ENCODE assay signal across 22 cellular contexts in genomic region chr17:14123579-14124278, GRCh38. TPM values are rescaled to one million over a fixed set of nuclear protein-coding genes. Genes with fewer than 3 reads are reported as not detected.
DNase-seq lines count a peak whose midpoint lies in the region; ATAC-seq and TF ChIP-seq lines count a peak whose summit lies in the region.
"Had no signal": no experiment of that assay in that cellular context is flagged by ENCODE, and none has a peak within 500 bp of the region (broad histone marks: within the 10 kb centered on the region; RNA-seq: fewer than 3 reads in every experiment).

No MANE protein-coding gene starts in this region.

- H3K4me1 Mint-ChIP-seq in T-helper 2 cell treated with Interferon-gamma antibody and Interleukin-4, amounts not matched to agents 5 μg/mL and 100 μg/mL, for 36 hours (ENCODE audit: low read depth), result peaks cover 59% of the 10 kb centered on the region

- no peaks in the 10 kb centered on the region for H3K27me3 Mint-ChIP-seq in T-helper 2 cell treated with Interferon-gamma antibody and Interleukin-4, amounts not matched to agents 5 μg/mL and 100 μg/mL, for 36 hours (ENCODE audit: low read depth)
- H3K27me3 Mint-ChIP-seq: activated naive CD8-positive, alpha-beta T cell treated with anti-CD3 and anti-CD28 coated beads, Interleukin-2, amount 50 U/mL, for 24 hours; activated T-cell treated with anti-CD3 and anti-CD28 coated beads, Interleukin-2, amount 50 U/mL, for 24 hours had no signal

- H3K9me3 ChIP-seq in mucosa of descending colon, result no peaks in the 10 kb centered on the region
- H3K9me3 ChIP-seq: MG63, Peyer's patch had no signal

- peak; percentile 72 for DNase-seq in NCI-H2107 treated with DMSO at 0.1 percent for 48 hours (lab: John Stamatoyannopoulos, UW; ENCODE audit: unreplicated experiment)
- no peak for DNase-seq in NCI-H2107 (lab: John Stamatoyannopoulos, UW)
- DNase-seq in T-helper 2 cell treated with Interferon-gamma antibody and Interleukin-4, amounts not matched to agents 5 μg/mL and 100 μg/mL, for 36 hours (ENCODE audit: low spot score), result no peak
- no peak for DNase-seq in mucosa of descending colon
- no peak for DNase-seq in mesenteric fat pad (ENCODE audit: low spot score)
- no peak for DNase-seq in ecto neural progenitor cell (ENCODE audit: low spot score)
- no peak for DNase-seq in activated CD8-positive, alpha-beta memory T cell treated with anti-CD3 and anti-CD28 coated beads for 24 hours
- DNase-seq: activated CD4-positive, alpha-beta T cell treated with anti-CD3 and anti-CD28 coated beads, Interleukin-2, amount 50 U/mL, for 4 hours; activated naive CD8-positive, alpha-beta T cell treated with anti-CD3 and anti-CD28 coated beads, Interleukin-2, amount 50 U/mL, for 24 hours; activated T-cell treated with anti-CD3 and anti-CD28 coated beads, Interleukin-2, amount 50 U/mL, for 24 hours; head of caudate nucleus; MG63; NCI-H2029 treated with DMSO at 0.1 percent for 48 hours; NCI-H774; nephron progenitor cell; Peyer's patch; stimulated activated naive CD8-positive, alpha-beta T cell treated with anti-CD3 and anti-CD28 coated beads, Interleukin-15, Interleukin-2, amounts not matched to agents 100 U/mL and 50 U/mL, for 24 hours; trophoblast cell had no signal

- no peaks in the 10 kb centered on the region for H3K36me3 ChIP-seq in mucosa of descending colon (ENCODE audit: low read depth)
- H3K36me3 ChIP-seq: cardiac muscle cell, MG63, Peyer's patch had no signal

- peak overlapping the region; percentile 39 for H3K4me3 Mint-ChIP-seq in T-helper 2 cell treated with Interferon-gamma antibody and Interleukin-4, amounts not matched to agents 5 μg/mL and 100 μg/mL, for 36 hours
- H3K4me3 Mint-ChIP-seq: activated naive CD8-positive, alpha-beta T cell treated with anti-CD3 and anti-CD28 coated beads, Interleukin-2, amount 50 U/mL, for 24 hours; activated T-cell treated with anti-CD3 and anti-CD28 coated beads, Interleukin-2, amount 50 U/mL, for 24 hours; CD14-positive monocyte; nephron progenitor cell had no signal

- peak overlapping the region; percentile 29 for H3K27ac Mint-ChIP-seq in T-helper 2 cell treated with Interferon-gamma antibody and Interleukin-4, amounts not matched to agents 5 μg/mL and 100 μg/mL, for 36 hours
- H3K27ac Mint-ChIP-seq: activated naive CD8-positive, alpha-beta T cell treated with anti-CD3 and anti-CD28 coated beads, Interleukin-2, amount 50 U/mL, for 24 hours; activated T-cell treated with anti-CD3 and anti-CD28 coated beads, Interleukin-2, amount 50 U/mL, for 24 hours; CD14-positive monocyte had no signal

- ATAC-seq in GM19351 (IDR thresholded peaks at IDR 0.05; ENCODE audit: unreplicated experiment), result peak; percentile 48
- peak; percentile 18 for ATAC-seq in mucosa of descending colon
- ATAC-seq: activated naive CD8-positive, alpha-beta T cell treated with anti-CD3 and anti-CD28 coated beads, Interleukin-2, amount 50 U/mL, for 24 hours; esophagus mucosa; stimulated activated naive CD8-positive, alpha-beta T cell treated with anti-CD3 and anti-CD28 coated beads, Interleukin-15, Interleukin-2, amounts not matched to agents 100 U/mL and 50 U/mL, for 24 hours had no signal

- H3K4me1 ChIP-seq in mucosa of descending colon (ENCODE audit: low read depth), result no peaks in the 10 kb centered on the region

- peaks cover 35% of the 10 kb centered on the region for H3K36me3 Mint-ChIP-seq in T-helper 2 cell treated with Interferon-gamma antibody and Interleukin-4, amounts not matched to agents 5 μg/mL and 100 μg/mL, for 36 hours (ENCODE audit: low read depth)

- no peak overlapping the region for H3K4me3 ChIP-seq in mucosa of descending colon
- H3K4me3 ChIP-seq: cardiac muscle cell, MG63, Peyer's patch had no signal

- TF ChIP-seq CTCF in mucosa of descending colon (IDR thresholded peaks at IDR 0.05), result no peak

- intact Hi-C loops in mucosa of descending colon (cut with DNase I, micrococcal nuclease), result no loop called here

- peaks cover 10% of the 10 kb centered on the region for H3K9me3 Mint-ChIP-seq in T-helper 2 cell treated with Interferon-gamma antibody and Interleukin-4, amounts not matched to agents 5 μg/mL and 100 μg/mL, for 36 hours
- H3K9me3 Mint-ChIP-seq: CD14-positive monocyte, nephron progenitor cell had no signal

RNA-seq across cellular contexts. Expression of gene COX10, which starts 54.4 kb away (rescaled TPM):
- total RNA-seq in mucosa of descending colon (10 to 100 TPM; 24.9 to 36.3 (median 35.5) TPM), mesenteric fat pad (15.7 TPM)
